8 cellular contexts compared by ENCODE assay signal in the genomic region with DNA sequence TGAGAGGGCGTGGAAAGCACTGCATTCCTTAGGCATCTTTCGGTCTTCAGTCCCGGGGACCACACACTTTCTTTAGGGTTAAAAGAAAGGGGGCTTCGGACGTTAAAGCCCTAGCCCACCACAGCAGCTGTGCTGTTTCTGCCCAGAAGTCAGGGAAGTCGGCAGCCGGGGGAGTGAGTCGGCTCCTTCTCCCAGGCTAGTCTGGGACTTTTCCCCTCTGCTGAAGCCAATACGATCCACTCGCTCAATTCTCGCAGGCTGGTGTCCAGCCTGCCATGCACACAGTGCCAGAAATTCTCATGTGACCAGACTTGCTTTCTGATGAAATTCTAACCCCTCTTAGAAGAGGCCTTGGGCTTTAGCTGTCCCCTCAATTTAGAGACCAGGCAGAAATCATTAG.
DNase-seq lines count a peak whose midpoint lies in the region; ATAC-seq and TF ChIP-seq lines count a peak whose summit lies in the region.

No MANE protein-coding gene starts in this region.

- H3K14ac ChIP-seq in IMR-90 (replicated peaks; ENCODE audit: low read depth, low read length) = peak overlapping the region; percentile 21; the same call in 1 of the 2 replicates

- no peak overlapping the region for H2BK5ac ChIP-seq in IMR-90 (ENCODE audit: low read depth, low read length, poor library complexity, severe bottlenecking)

- intact Hi-C loops in IMR-90 (cut with micrococcal nuclease) = no loop called here

- peak overlapping the region; percentile 43; the same call in 1 of the 2 replicates for H4K91ac ChIP-seq in IMR-90 (ENCODE audit: insufficient read depth, low read depth, low read length)

- ATAC-seq in IMR-90 (ENCODE audit: low read depth) = peak; percentile 57
- ATAC-seq in left lobe of liver = peak; percentile 55
- no peak for ATAC-seq in activated naive CD4-positive, alpha-beta T cell treated with anti-CD3 and anti-CD28 coated beads, Interleukin-2, amount 50 U/mL, for 72 hours
- no peak for ATAC-seq in GM18502 (IDR thresholded peaks at IDR 0.05; ENCODE audit: poor library complexity, unreplicated experiment)

- in situ Hi-C loops in IMR-90 (cut with MboI; ENCODE audit: low sequenced_read_pairs) = loop anchor here (10.0 kb wide), 1 partner anchor 309 kb away; no protein-coding TSS in a partner anchor

- H2AFZ ChIP-seq in IMR-90 (replicated peaks; ENCODE audit: low read length, poor library complexity) (peak overlapping the region; percentile 10), smooth muscle cell (ENCODE audit: low read depth) (no peak overlapping the region)

- BruUV-seq in IMR-90 (replicated peaks; lab: Mats Ljungman, UMichigan) = no TSS peak

- TF ChIP-seq CTCF in IMR-90 (conservative IDR thresholded peaks at IDR 0.05; ENCODE audit: low read depth, low read length) = no peak
- TF ChIP-seq CTCF in smooth muscle cell (IDR thresholded peaks at IDR 0.05; ENCODE audit: borderline replicate concordance, insufficient read depth, poor library complexity, severe bottlenecking) = no peak

- peaks cover 79% of the 10 kb centered on the region for H3K79me2 ChIP-seq in smooth muscle cell (ENCODE audit: low read depth)

- H2BK15ac ChIP-seq in IMR-90 (ENCODE audit: low read depth, low read length) = peak overlapping the region; percentile 26; the same call in 1 of the 3 replicates

- H2BK20ac ChIP-seq in IMR-90 (ENCODE audit: low read depth, low read length) = no peak overlapping the region

- H3K9me3 Mint-ChIP-seq in activated naive CD4-positive, alpha-beta T cell treated with anti-CD3 and anti-CD28 coated beads, Interleukin-2, amount 50 U/mL, for 72 hours = no peaks in the 10 kb centered on the region

- H3K27me3 ChIP-seq in IMR-90 (ENCODE audit: control insufficient read depth, insufficient read depth, low read length) (no peaks in the 10 kb centered on the region), smooth muscle cell (ENCODE audit: low read depth) (no peaks in the 10 kb centered on the region)

- H3K18ac ChIP-seq in IMR-90 (ENCODE audit: low read depth, low read length) = peak overlapping the region; percentile 4; the same call in 1 of the 2 replicates

- H3K4me3 ChIP-seq in IMR-90 (ENCODE audit: insufficient read depth, low read depth, low read length) (no peak overlapping the region), smooth muscle cell (peak overlapping the region; percentile 7)

- peak overlapping the region; percentile 52; the same call in 1 of the 2 replicates for H2AK5ac ChIP-seq in IMR-90 (ENCODE audit: low read depth, low read length)

- peak overlapping the region in 1 of 2 experiments; percentile 57; a peak in 3 of 4 replicates for H4K8ac ChIP-seq in IMR-90 (ENCODE audit: low read depth in 2 of 2, low read length in 2 of 2)

- H3K79me1 ChIP-seq in IMR-90 (ENCODE audit: low read depth in 1 of 2, low read length in 2 of 2) = peaks cover 55 to 97% of the 10 kb centered on the region in 2 experiments

- H4K20me1 ChIP-seq in IMR-90 (ENCODE audit: insufficient read depth, low read length) = peaks cover 95% of the 10 kb centered on the region
- H4K20me1 ChIP-seq in smooth muscle cell (ENCODE audit: low read depth) = peaks cover 96% of the 10 kb centered on the region

- H3K27ac Mint-ChIP-seq in activated naive CD4-positive, alpha-beta T cell treated with anti-CD3 and anti-CD28 coated beads, Interleukin-2, amount 50 U/mL, for 72 hours = no peak overlapping the region

- DNase-seq in IMR-90 (peak; percentile 65), cerebellum (ENCODE audit: low spot score) (peak; percentile 19), left lobe of liver (ENCODE audit: low spot score) (peak; percentile 78), smooth muscle cell (lab: John Stamatoyannopoulos, UW; ENCODE audit: unreplicated experiment) (no peak), NCI-H2227 (lab: John Stamatoyannopoulos, UW; ENCODE audit: unreplicated experiment) (no peak)
- DNase-seq in activated naive CD4-positive, alpha-beta T cell treated with anti-CD3 and anti-CD28 coated beads, Interleukin-2, amount 50 U/mL, for 72 hours (ENCODE audit: low spot score in 2 of 2) = no peak
- DNase-seq in stimulated activated CD4-positive, alpha-beta T cell treated with anti-CD3 and anti-CD28 coated beads, Interleukin-4, amount 100 ng/mL, for 24 hours = no peak

- H2BK120ac ChIP-seq in IMR-90 (ENCODE audit: low read depth, low read length) = peak overlapping the region; percentile 45

- peak overlapping the region; percentile 54; the same call in 1 of the 2 replicates for H4K5ac ChIP-seq in IMR-90 (ENCODE audit: low read depth, low read length)

- POLR2A ChIA-PET in IMR-90 (lab: Charles Lee; ENCODE audit: unreplicated experiment) = no interaction called here

- H3K56ac ChIP-seq in IMR-90 (ENCODE audit: extremely low read depth, insufficient read depth, low read length) = no peak overlapping the region

- WGBS in IMR-90 (ENCODE audit: extremely low coverage in 2 of 2, insufficient read length in 1 of 2), 2 experiments = 29% methylated on average over 7 of the region's 11 CpGs; no CpG with 5 or more reads in 1 of the 2 experiments
- WGBS in smooth muscle cell (ENCODE audit: low lambda C conversion rate) = 49% methylated on average over 11 of the region's 11 CpGs

- H3K23ac ChIP-seq in IMR-90 (ENCODE audit: low read depth, low read length) = peak overlapping the region; percentile 75; the same call in 1 of the 2 replicates

- H3K4me2 ChIP-seq in IMR-90 (ENCODE audit: low read depth, low read length) = peak overlapping the region; percentile 21; the same call in 1 of the 2 replicates
- peak overlapping the region; percentile 63 for H3K4me2 ChIP-seq in smooth muscle cell

- H3K27ac ChIP-seq in IMR-90 (ENCODE audit: insufficient read depth, low read length) = peak overlapping the region; percentile 13; the same call in 1 of the 2 replicates
- H3K27ac ChIP-seq in smooth muscle cell (ENCODE audit: low read depth) = peak overlapping the region; percentile 91

- H3K36me3 ChIP-seq in IMR-90 (ENCODE audit: control insufficient read depth, insufficient read depth, low read length) (no peaks in the 10 kb centered on the region), smooth muscle cell (ENCODE audit: low read depth) (no peaks in the 10 kb centered on the region)

- no peak overlapping the region for H2AK9ac ChIP-seq in IMR-90 (replicated peaks; ENCODE audit: low read depth, low read length, poor library complexity)

- peaks cover 40% of the 10 kb centered on the region for H3K4me1 ChIP-seq in IMR-90 (ENCODE audit: control insufficient read depth, insufficient read depth, low read length)
- H3K4me1 ChIP-seq in smooth muscle cell (ENCODE audit: low read depth) = peaks cover 52% of the 10 kb centered on the region

- CTCF ChIA-PET in IMR-90 (lab: Yijun Ruan, JAX) = interaction anchor here (0.9 kb wide), 1 partner anchor 15 kb away, joined by 3 read pairs; no protein-coding TSS in a partner anchor

- TF ChIP-seq POLR2A in IMR-90 (IDR thresholded peaks at IDR 0.05; ENCODE audit: low read depth, low read length) = no peak

- H3K9ac ChIP-seq in IMR-90 (ENCODE audit: low read depth, low read length) (no peak overlapping the region; the same call in 1 of the 2 replicates), smooth muscle cell (ENCODE audit: low read depth) (no peak overlapping the region)

- TF ChIP-seq RAD21 in IMR-90 (IDR thresholded peaks at IDR 0.05; ENCODE audit: low read length) = no peak

- H3K9me1 ChIP-seq in IMR-90 (ENCODE audit: insufficient read depth, low read length) = peaks cover 46% of the 10 kb centered on the region

- H3K4ac ChIP-seq in IMR-90 (ENCODE audit: low read depth, low read length) = peak overlapping the region; percentile 51

- H3F3A ChIP-seq in smooth muscle cell (ENCODE audit: low read depth) = peaks cover 24% of the 10 kb centered on the region

- no peaks in the 10 kb centered on the region for H3K36me3 Mint-ChIP-seq in activated naive CD4-positive, alpha-beta T cell treated with anti-CD3 and anti-CD28 coated beads, Interleukin-2, amount 50 U/mL, for 72 hours

- H3K9me3 ChIP-seq in IMR-90 (ENCODE audit: control insufficient read depth, insufficient read depth, low read length) (no peaks in the 10 kb centered on the region), smooth muscle cell (replicated peaks; ENCODE audit: low read depth) (no peaks in the 10 kb centered on the region)

- dilution Hi-C loops in IMR-90 (cut with HindIII; ENCODE audit: low sequenced_read_pairs, unreplicated experiment) = no loop called here

TF ChIP-seq in IMR-90, 13 proteins besides CTCF, POLR2A, EP300 and RAD21:
- TF ChIP-seq MXI1 (IDR thresholded peaks at IDR 0.05; ENCODE audit: borderline replicate concordance, low read depth, low read length) = no peak
- no peak for TF ChIP-seq BHLHE40 (IDR thresholded peaks at IDR 0.05; ENCODE audit: low read depth, low read length)
- TF ChIP-seq CHD1 (IDR thresholded peaks at IDR 0.05; ENCODE audit: low read depth, low read length) = no peak
TF ChIP-seq in IMR-90: peak in this region for 0.

Comparison
In these comparisons a context has a peak if more than half of its experiments do, and no peak if none do; other contexts are left out.
1. ATAC-seq: peak in IMR-90 (single experiment) and left lobe of liver (single experiment); none in activated naive CD4-positive, alpha-beta T cell treated with anti-CD3 and anti-CD28 coated beads, Interleukin-2, amount 50 U/mL, for 72 hours (0 of 2) and GM18502 (single experiment).
2. DNase-seq: peak in IMR-90 (single experiment), cerebellum (single experiment) and left lobe of liver (single experiment); none in smooth muscle cell (single experiment), activated naive CD4-positive, alpha-beta T cell treated with anti-CD3 and anti-CD28 coated beads, Interleukin-2, amount 50 U/mL, for 72 hours (0 of 2), NCI-H2227 (single experiment) and stimulated activated CD4-positive, alpha-beta T cell treated with anti-CD3 and anti-CD28 coated beads, Interleukin-4, amount 100 ng/mL, for 24 hours (single experiment).